10 cellular contexts compared by ENCODE assay signal in the genomic region with DNA sequence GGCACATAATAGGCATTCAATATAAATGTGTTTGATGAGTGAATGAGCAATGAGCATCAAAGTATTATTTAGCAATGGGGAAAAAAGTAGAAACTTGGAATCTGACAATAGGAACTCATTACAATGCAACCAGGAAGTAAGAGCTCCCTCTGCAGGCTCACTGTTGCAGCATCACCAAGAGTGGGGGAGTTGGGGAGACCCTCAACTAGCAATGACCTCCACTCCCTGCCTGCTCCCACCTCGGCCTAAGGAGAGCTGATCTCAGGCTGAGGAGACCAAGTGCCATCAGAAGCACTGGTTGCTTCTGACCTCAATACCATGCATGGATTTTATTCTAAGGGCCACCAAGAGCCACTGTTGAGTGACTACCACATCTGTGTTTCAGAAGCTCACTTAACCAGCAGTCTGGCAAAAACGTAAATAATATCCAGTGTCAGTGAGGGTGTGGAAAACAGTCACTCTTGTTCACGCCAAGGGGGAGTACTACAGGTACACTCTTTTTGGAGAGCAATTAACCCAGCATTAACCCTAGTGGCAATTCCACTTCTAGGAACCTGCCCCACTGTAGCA. TPM values are rescaled to one million over a fixed set of nuclear protein-coding genes. Genes with fewer than 3 reads are reported as not detected.
A peak's percentile ranks its signal among the peaks of the same experiment; 100 is the strongest.
DNase-seq lines count a peak whose midpoint lies in the region; ATAC-seq and TF ChIP-seq lines count a peak whose summit lies in the region.
"Had no signal": no experiment of that assay in that cellular context is flagged by ENCODE, and none has a peak within 500 bp of the region (broad histone marks: within the 10 kb centered on the region; RNA-seq: fewer than 3 reads in every experiment).

No MANE protein-coding gene starts in this region.

- no peaks in the 10 kb centered on the region for H3K9me3 ChIP-seq in colonic mucosa
- no peaks in the 10 kb centered on the region for H3K9me3 ChIP-seq in osteoblast (ENCODE audit: low read depth, low read length)
- H3K9me3 ChIP-seq: left lung had no signal

- peaks cover 89% of the 10 kb centered on the region for H4K20me1 ChIP-seq in osteoblast (ENCODE audit: insufficient read depth, low read length)

- H3K27ac ChIP-seq in colonic mucosa, result no peak overlapping the region
- H3K27ac ChIP-seq in osteoblast (ENCODE audit: low read depth, low read length), result no peak overlapping the region
- H3K27ac ChIP-seq: left lung had no signal

- no peak overlapping the region for H3K4me2 ChIP-seq in osteoblast (ENCODE audit: insufficient read depth, low read length)

- H3K4me1 ChIP-seq in colonic mucosa (peaks cover 10% of the 10 kb centered on the region), osteoblast (ENCODE audit: insufficient read depth, low read length) (peaks cover 38% of the 10 kb centered on the region)

- H2AFZ ChIP-seq in osteoblast (ENCODE audit: low read length), result no peak overlapping the region

- no peak overlapping the region for H3K4me3 ChIP-seq in colonic mucosa
- H3K4me3 ChIP-seq in osteoblast (ENCODE audit: insufficient read depth, low read length), result no peak overlapping the region
- H3K4me3 ChIP-seq: left lung had no signal

- no peak overlapping the region for H3K9ac ChIP-seq in colonic mucosa (ENCODE audit: low read depth in 2 of 2, low read length in 2 of 2)

- intact Hi-C loops in colonic mucosa (cut with DNase I), result no loop called here

- H3K79me2 ChIP-seq in osteoblast (ENCODE audit: insufficient read depth, low read length), result peaks cover 99% of the 10 kb centered on the region

- no peak for ATAC-seq in HG03439 (IDR thresholded peaks at IDR 0.05; ENCODE audit: unreplicated experiment)
- no peak for ATAC-seq in GM19463 (IDR thresholded peaks at IDR 0.05; ENCODE audit: unreplicated experiment)
- ATAC-seq: left lung had no signal

- peak; percentile 50 for TF ChIP-seq CTCF in LNCAP (IDR thresholded peaks at IDR 0.05)
- TF ChIP-seq CTCF in colonic mucosa (IDR thresholded peaks at IDR 0.05), result peak; percentile 29
- TF ChIP-seq CTCF in osteoblast (IDR thresholded peaks at IDR 0.05; ENCODE audit: extremely low read depth, low read depth, low read length), result peak; percentile 64

- DNase-seq in NCI-H2227 (lab: John Stamatoyannopoulos, UW; ENCODE audit: unreplicated experiment) (peak; percentile 4), NCI-H2227 treated with DMSO at 0.1 percent for 48 hours (lab: John Stamatoyannopoulos, UW) (no peak), colonic mucosa (no peak), osteoblast (ENCODE audit: insufficient read length, low spot score, missing footprints) (no peak), kidney glomerular epithelial cell (lab: John Stamatoyannopoulos, UW) (no peak)
- DNase-seq: amygdala, left lung had no signal

- H3K27me3 ChIP-seq in colonic mucosa, result no peaks in the 10 kb centered on the region
- no peaks in the 10 kb centered on the region for H3K27me3 ChIP-seq in osteoblast (ENCODE audit: insufficient read depth, low read length)
- H3K27me3 ChIP-seq: left lung had no signal

- H3K36me3 ChIP-seq in colonic mucosa (no peaks in the 10 kb centered on the region), osteoblast (ENCODE audit: insufficient read depth, low read length) (peaks cover 16% of the 10 kb centered on the region)

RNA-seq across cellular contexts. Expression of a gene that starts 8.0 kb away (rescaled TPM):
- 100 to 1,000 TPM; 297 to 306 TPM for total RNA-seq in colonic mucosa
- total RNA-seq in osteoblast, result 236 and 264 TPM in 2 replicates

RNA-seq across cellular contexts. Expression of a gene that starts 28.3 kb away (rescaled TPM):
- total RNA-seq in colonic mucosa, result 10 to 100 TPM; 21.1 to 31.9 TPM
- total RNA-seq in osteoblast, result 68.4 and 77.2 TPM in 2 replicates
